Comparison of ENCODE assay signal across 11 cellular contexts in the genomic region with DNA sequence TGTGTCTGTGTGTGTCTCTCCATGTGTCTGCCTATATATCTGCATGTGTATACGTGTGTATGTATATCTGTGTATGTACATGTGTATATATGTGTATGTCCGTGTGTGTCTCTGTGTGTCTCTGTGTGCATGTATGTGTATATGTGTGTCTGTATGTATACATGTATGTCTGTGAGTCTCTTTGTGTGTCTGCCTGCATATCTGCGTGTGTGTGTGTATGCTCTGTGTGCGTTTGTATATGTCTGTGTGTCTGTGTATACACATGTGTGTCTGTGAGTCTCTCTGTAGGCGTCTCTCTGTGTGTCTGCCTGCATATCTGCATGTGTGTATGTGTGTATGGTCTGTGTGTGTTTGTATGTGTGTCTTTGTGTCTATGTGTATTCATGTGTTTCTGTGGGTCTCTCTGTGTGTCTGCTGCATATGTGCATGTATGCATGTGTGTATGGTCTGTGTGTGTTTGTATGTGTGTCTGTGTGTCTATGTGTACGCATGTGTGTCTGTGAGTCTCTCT. TPM values are rescaled to one million over a fixed set of nuclear protein-coding genes. Genes with fewer than 3 reads are reported as not detected.
DNase-seq lines count a peak whose midpoint lies in the region; ATAC-seq and TF ChIP-seq lines count a peak whose summit lies in the region.
"Had no signal": no experiment of that assay in that cellular context is flagged by ENCODE, and none has a peak within 500 bp of the region (broad histone marks: within the 10 kb centered on the region; RNA-seq: fewer than 3 reads in every experiment).

No MANE protein-coding gene starts in this region.

- peak overlapping the region; percentile 59 for H4K91ac ChIP-seq in trophoblast cell (ENCODE audit: low read depth, low read length)

- H3K4me3 Mint-ChIP-seq in CD4-positive, alpha-beta memory T cell = peak overlapping the region in 7 of 8 donors; percentile 6 to 85 (median 33)
- H3K4me3 Mint-ChIP-seq in endodermal cell = no peak overlapping the region
- H3K4me3 Mint-ChIP-seq: activated naive CD4-positive, alpha-beta T cell treated with anti-CD3 and anti-CD28 coated beads, Interleukin-2, amount 10 ng/mL, durations not matched to agents 7 days and 5 days had no signal

- no peaks in the 10 kb centered on the region for H3K27me3 Mint-ChIP-seq in CD4-positive, alpha-beta memory T cell
- H3K27me3 Mint-ChIP-seq in endodermal cell (ENCODE audit: insufficient read depth) = no peaks in the 10 kb centered on the region
- H3K27me3 Mint-ChIP-seq: activated naive CD4-positive, alpha-beta T cell treated with anti-CD3 and anti-CD28 coated beads, Interleukin-2, amount 10 ng/mL, durations not matched to agents 7 days and 5 days had no signal

- intact Hi-C loops in CD4-positive, alpha-beta memory T cell (cut with micrococcal nuclease) = no loop called here
- intact Hi-C loops in PC-9 (cut with micrococcal nuclease; ENCODE audit: unreplicated experiment) = loop anchor here (5.0 kb wide), 1 partner anchor 534 kb away; no protein-coding TSS in a partner anchor
- intact Hi-C loops in ovary (cut with DNase I) = no loop called here

- peak overlapping the region; percentile 17 for H3K4ac ChIP-seq in trophoblast cell (ENCODE audit: low read depth, low read length)

- no peaks in the 10 kb centered on the region for H3K36me3 ChIP-seq in CD4-positive, alpha-beta memory T cell (ENCODE audit: insufficient read depth, low read length)
- H3K36me3 ChIP-seq in PC-9 (ENCODE audit: low read depth) (no peaks in the 10 kb centered on the region), endodermal cell (ENCODE audit: control insufficient read depth, insufficient read depth, low read length) (no peaks in the 10 kb centered on the region), trophoblast cell (ENCODE audit: control insufficient read depth in 1 of 2, insufficient read depth in 2 of 2, low read length in 2 of 2) (no peaks in the 10 kb centered on the region), ovary (no peaks in the 10 kb centered on the region)

- peak overlapping the region; percentile 33 for H3K9ac ChIP-seq in endodermal cell (ENCODE audit: extremely low read depth, low read length, poor library complexity, severe bottlenecking)
- no peak overlapping the region for H3K9ac ChIP-seq in trophoblast cell (ENCODE audit: low read length)

- peak overlapping the region in 1 of 2 donors; percentile 20 for H3K4me3 ChIP-seq in CD4-positive, alpha-beta memory T cell (ENCODE audit: low read length in 2 of 2)
- no peak overlapping the region for H3K4me3 ChIP-seq in PC-9
- no peak overlapping the region for H3K4me3 ChIP-seq in endodermal cell (ENCODE audit: low read length)
- no peak overlapping the region for H3K4me3 ChIP-seq in trophoblast cell (ENCODE audit: low read depth, low read length)
- H3K4me3 ChIP-seq in ovary = no peak overlapping the region

- H2AK5ac ChIP-seq in trophoblast cell (ENCODE audit: low read length) = peak overlapping the region; percentile 0

- peaks cover 0 to 93% (median 76%) of the 10 kb centered on the region in 4 donors for H3K4me1 Mint-ChIP-seq in CD4-positive, alpha-beta memory T cell
- H3K4me1 Mint-ChIP-seq in endodermal cell = peaks cover 63% of the 10 kb centered on the region

- no peak overlapping the region for H3K14ac ChIP-seq in trophoblast cell (ENCODE audit: low read length)

- no peak for DNase-seq in CD4-positive, alpha-beta memory T cell
- no peak for DNase-seq in PC-9
- no peak for DNase-seq in endodermal cell
- no peak for DNase-seq in trophoblast cell
- no peak for DNase-seq in retina
- no peak for DNase-seq in A172 (ENCODE audit: low spot score)
- no peak for DNase-seq in ovary
- DNase-seq: DMS 273 treated with DMSO at 0.1 percent for 48 hours, NCI-H1105 treated with DMSO at 0.1 percent for 48 hours had no signal

- H3K4me2 ChIP-seq in PC-9 (peak overlapping the region; percentile 30; the same call in 1 of the 2 replicates), trophoblast cell (ENCODE audit: low read length) (no peak overlapping the region)

- CTCF ChIA-PET in CD4-positive, alpha-beta memory T cell (lab: Charles Lee; ENCODE audit: partially characterized antibody) = interaction anchor here (2.5 kb wide), 1 partner anchor 23 kb away, joined by 8 read pairs; the partner anchor contains the start of gene KLF6
- CTCF ChIA-PET in PC-9 (lab: Charles Lee) = no interaction called here

- peak overlapping the region; percentile 36 for H2BK120ac ChIP-seq in trophoblast cell (ENCODE audit: insufficient read depth, low read length, poor library complexity)

- H3K9me3 ChIP-seq in CD4-positive, alpha-beta memory T cell (ENCODE audit: control insufficient read depth in 1 of 2, low read length in 2 of 2) = no peaks in the 10 kb centered on the region
- H3K9me3 ChIP-seq in PC-9 (ENCODE audit: insufficient read depth, low read depth) (no peaks in the 10 kb centered on the region), endodermal cell (ENCODE audit: control insufficient read depth, low read length) (no peaks in the 10 kb centered on the region), trophoblast cell (ENCODE audit: insufficient read depth, low read depth, low read length) (no peaks in the 10 kb centered on the region), ovary (no peaks in the 10 kb centered on the region)

- H3K36me3 Mint-ChIP-seq in CD4-positive, alpha-beta memory T cell = peaks cover 0 to 8% of the 10 kb centered on the region in 2 donors
- H3K36me3 Mint-ChIP-seq in endodermal cell (ENCODE audit: low read depth) = no peaks in the 10 kb centered on the region
- H3K36me3 Mint-ChIP-seq: activated naive CD4-positive, alpha-beta T cell treated with anti-CD3 and anti-CD28 coated beads, Interleukin-2, amount 10 ng/mL, durations not matched to agents 7 days and 5 days had no signal

- ATAC-seq in HG03097 (IDR thresholded peaks at IDR 0.05; ENCODE audit: low FRiP score, unreplicated experiment) = no peak

- no peaks in the 10 kb centered on the region for H4K20me1 ChIP-seq in PC-9 (ENCODE audit: insufficient read depth)

- H3K18ac ChIP-seq in trophoblast cell (ENCODE audit: low read length) = peak overlapping the region; percentile 48

- peaks cover 70% of the 10 kb centered on the region for H3F3A ChIP-seq in PC-9 (ENCODE audit: insufficient read depth, low read depth)

- H3K27ac Mint-ChIP-seq in CD4-positive, alpha-beta memory T cell = no peak overlapping the region
- H3K27ac Mint-ChIP-seq in endodermal cell = peak overlapping the region; percentile 90
- H3K27ac Mint-ChIP-seq: activated naive CD4-positive, alpha-beta T cell treated with anti-CD3 and anti-CD28 coated beads, Interleukin-2, amount 10 ng/mL, durations not matched to agents 7 days and 5 days had no signal

- no peak overlapping the region for H2BK5ac ChIP-seq in trophoblast cell (ENCODE audit: low read depth, low read length, poor library complexity)

- peak overlapping the region; percentile 85 for H3K23ac ChIP-seq in trophoblast cell (ENCODE audit: low read length)

- no peaks in the 10 kb centered on the region for H3K79me2 ChIP-seq in PC-9 (ENCODE audit: low read depth)
- peaks cover 3% of the 10 kb centered on the region for H3K79me2 ChIP-seq in trophoblast cell (ENCODE audit: control insufficient read depth, insufficient read depth, low read length, poor library complexity)

- H3K79me1 ChIP-seq in trophoblast cell (ENCODE audit: low read length) = peaks cover 37% of the 10 kb centered on the region

- no peaks in the 10 kb centered on the region for H3K27me3 ChIP-seq in CD4-positive, alpha-beta memory T cell (ENCODE audit: insufficient read depth, low read length)
- no peaks in the 10 kb centered on the region for H3K27me3 ChIP-seq in PC-9 (ENCODE audit: insufficient read depth, low read depth)
- no peaks in the 10 kb centered on the region for H3K27me3 ChIP-seq in endodermal cell (ENCODE audit: control insufficient read depth, insufficient read depth, low read length, poor library complexity, severe bottlenecking)
- no peaks in the 10 kb centered on the region for H3K27me3 ChIP-seq in trophoblast cell (ENCODE audit: insufficient read depth, low read length)
- H3K27me3 ChIP-seq in ovary = no peaks in the 10 kb centered on the region

- H4K8ac ChIP-seq in trophoblast cell (ENCODE audit: low read depth, low read length) = no peak overlapping the region

- no peak for TF ChIP-seq CTCF in PC-9 (conservative IDR thresholded peaks at IDR 0.05)
- TF ChIP-seq CTCF in endodermal cell (conservative IDR thresholded peaks at IDR 0.05) = no peak
- TF ChIP-seq CTCF in ovary (IDR thresholded peaks at IDR 0.05) = no peak

- H3K27ac ChIP-seq in CD4-positive, alpha-beta memory T cell (ENCODE audit: low read depth, low read length) = peak overlapping the region; percentile 99
- H3K27ac ChIP-seq in PC-9 = peak overlapping the region; percentile 96; the same call in 1 of the 2 replicates
- H3K27ac ChIP-seq in endodermal cell (ENCODE audit: low read depth, low read length) = no peak overlapping the region
- peak overlapping the region; percentile 7 for H3K27ac ChIP-seq in trophoblast cell (ENCODE audit: low read depth, low read length)
- no peak overlapping the region for H3K27ac ChIP-seq in ovary

- no peaks in the 10 kb centered on the region for H3K9me2 ChIP-seq in PC-9 (ENCODE audit: insufficient read depth)

- no peak for TF ChIP-seq EP300 in ovary (IDR thresholded peaks at IDR 0.05)

- no peak overlapping the region for H2AFZ ChIP-seq in PC-9
- no peak overlapping the region for H2AFZ ChIP-seq in trophoblast cell (ENCODE audit: insufficient read depth, low read length, poor library complexity)

- H3K9me3 Mint-ChIP-seq in CD4-positive, alpha-beta memory T cell = no peaks in the 10 kb centered on the region
- H3K9me3 Mint-ChIP-seq in endodermal cell = no peaks in the 10 kb centered on the region
- H3K9me3 Mint-ChIP-seq: activated naive CD4-positive, alpha-beta T cell treated with anti-CD3 and anti-CD28 coated beads, Interleukin-2, amount 10 ng/mL, durations not matched to agents 7 days and 5 days had no signal

- peaks cover 89% of the 10 kb centered on the region for H3K4me1 ChIP-seq in CD4-positive, alpha-beta memory T cell (ENCODE audit: insufficient read depth, low read length)
- H3K4me1 ChIP-seq in PC-9 (replicated peaks; ENCODE audit: insufficient read depth) (peaks cover 77% of the 10 kb centered on the region), endodermal cell (ENCODE audit: control insufficient read depth, insufficient read depth, low read length) (peaks cover 33% of the 10 kb centered on the region), trophoblast cell (ENCODE audit: control insufficient read depth in 1 of 2, insufficient read depth in 2 of 2, low read length in 2 of 2) (peaks cover 30 to 43% of the 10 kb centered on the region in 2 experiments), ovary (ENCODE audit: insufficient read depth) (peaks cover 11% of the 10 kb centered on the region)

- H2BK12ac ChIP-seq in trophoblast cell (ENCODE audit: low read length) = peak overlapping the region; percentile 50

- no TSS peak for BruUV-seq in PC-9 (replicated peaks; lab: Mats Ljungman, UMichigan)

- no peak overlapping the region for H4K12ac ChIP-seq in trophoblast cell (ENCODE audit: low read depth, low read length)

- POLR2A ChIA-PET in CD4-positive, alpha-beta memory T cell (lab: Charles Lee; ENCODE audit: partially characterized antibody) = interaction anchor here (1.0 to 17.8 kb wide), 10 partner anchors 9 to 126 kb away, joined by 3 to 1468 read pairs (median 44); partner anchors contain the start of gene KLF6
- POLR2A ChIA-PET in PC-9 (lab: Charles Lee; ENCODE audit: unreplicated experiment) = interaction anchor here (0.7 kb wide), 1 partner anchor 45 kb away, joined by 6 read pairs; no protein-coding TSS in a partner anchor

- 79 to 82% methylated on average over 3 to 6 of the region's 6 CpGs for WGBS in endodermal cell (ENCODE audit: insufficient coverage in 1 of 2, insufficient read length in 1 of 2), 2 experiments
- no CpG with 5 or more reads among the region's 6 CpGs for WGBS in trophoblast cell (ENCODE audit: extremely low coverage, insufficient coverage, insufficient read length)
- WGBS in ovary, 3 donors = 95 to 96% (median 95%) methylated on average over 6 of the region's 6 CpGs

- no peak for TF ChIP-seq POLR2A in ovary (IDR thresholded peaks at IDR 0.05)

RNA-seq across cellular contexts. Expression of gene KLF6, which starts 23.7 kb away (rescaled TPM):
- total RNA-seq in CD4-positive, alpha-beta memory T cell = 100 to 1,000 TPM; 291 to 311 TPM
- 100 to 1,000 TPM; 814 to 865 TPM for polyA plus RNA-seq in CD4-positive, alpha-beta memory T cell
- total RNA-seq in PC-9 (2021) (27.7 and 41.9 TPM in 2 replicates), endodermal cell (10 to 100 TPM; 59.0 to 71.2 TPM), ovary (100 to 1,000 TPM in 3 of 7 donors, 10 to 100 TPM in 4; 53.7 to 178 (median 97.3) TPM)
- 36.4 TPM for polyA plus RNA-seq in endodermal cell (2013, experiment 1 of 2)
- polyA plus RNA-seq in endodermal cell (2013, experiment 2 of 2) = 43.6 TPM
- 113 TPM in 2 replicates for polyA plus RNA-seq in trophoblast cell (2013)
- 20.3 and 20.4 TPM in 2 replicates for total RNA-seq in A172 (2014; rRNA removed; shearing (Covaris generic))
- polyA plus RNA-seq in ovary = 10 to 100 TPM; 45.4 to 79.0 TPM

Comparison
In these comparisons a context has a peak if more than half of its experiments do, and no peak if none do; other contexts are left out.
1. H3K27ac ChIP-seq: peak in CD4-positive, alpha-beta memory T cell (single experiment), PC-9 (single experiment) and trophoblast cell (single experiment); none in endodermal cell (single experiment) and ovary (0 of 2).